12 cellular contexts compared by ENCODE assay signal in genomic region chr2:99101697-99102096, GRCh38. TPM values are rescaled to one million over a fixed set of nuclear protein-coding genes. Genes with fewer than 3 reads are reported as not detected.
DNase-seq lines count a peak whose midpoint lies in the region; ATAC-seq, FAIRE-seq and TF ChIP-seq lines count a peak whose summit lies in the region.
"Had no signal": no experiment of that assay in that cellular context is flagged by ENCODE, and none has a peak within 500 bp of the region (broad histone marks: within the 10 kb centered on the region; RNA-seq: fewer than 3 reads in every experiment).

No MANE protein-coding gene starts in this region.

- H3K27me3 Mint-ChIP-seq in activated T-cell treated with anti-CD3 and anti-CD28 coated beads, Interleukin-2, amount 50 U/mL, for 24 hours = no peaks in the 10 kb centered on the region
- H3K27me3 Mint-ChIP-seq: activated CD4-positive, alpha-beta memory T cell treated with anti-CD3 and anti-CD28 coated beads, Interleukin-2, amount 10 ng/mL, durations not matched to agents 7 days and 5 days had no signal

- H3K27ac ChIP-seq in liver (ENCODE audit: low read depth in 1 of 2, low read length in 2 of 2) = no peak overlapping the region

- TF ChIP-seq CTCF in liver (IDR thresholded peaks at IDR 0.05; ENCODE audit: low read depth, low read length, missing input control) = peak; percentile 20

- peak overlapping the region in 1 of 3 donors; percentile 27 for H3K4me3 ChIP-seq in liver (ENCODE audit: low read depth in 1 of 3, low read length in 3 of 3)

- in situ Hi-C loops in ACHN (cut with HindIII; ENCODE audit: low pct_ligation_motif_present, low pct_unique_long_range_greater_than_20kb, low sequenced_read_pairs) = no loop called here

- H3K27ac Mint-ChIP-seq in activated T-cell treated with anti-CD3 and anti-CD28 coated beads, Interleukin-2, amount 50 U/mL, for 24 hours = no peak overlapping the region
- H3K27ac Mint-ChIP-seq: activated CD4-positive, alpha-beta memory T cell treated with anti-CD3 and anti-CD28 coated beads, Interleukin-2, amount 10 ng/mL, durations not matched to agents 7 days and 5 days had no signal

- no peak overlapping the region for H3K4me3 Mint-ChIP-seq in activated T-cell treated with anti-CD3 and anti-CD28 coated beads, Interleukin-2, amount 50 U/mL, for 24 hours
- H3K4me3 Mint-ChIP-seq: activated CD4-positive, alpha-beta memory T cell treated with anti-CD3 and anti-CD28 coated beads, Interleukin-2, amount 10 ng/mL, durations not matched to agents 7 days and 5 days had no signal

- H3K36me3 ChIP-seq in liver (ENCODE audit: control insufficient read depth in 4 of 4, insufficient read depth in 3 of 4, low read depth in 1 of 4, low read length in 3 of 4) = peaks cover 0 to 2% (median 0%) of the 10 kb centered on the region in 4 donors

- no peak overlapping the region for H3K9ac ChIP-seq in liver (ENCODE audit: low read depth in 1 of 2, low read length in 2 of 2)

- 21% methylated on average over 3 of the region's 3 CpGs for WGBS in liver

- peak; percentile 26 for FAIRE-seq in TTC549 (lab: Jason Lieb, UNC)

- H3K27me3 ChIP-seq in liver (ENCODE audit: control insufficient read depth in 4 of 4, insufficient read depth in 4 of 4, low read length in 3 of 4) = no peaks in the 10 kb centered on the region

- no peaks in the 10 kb centered on the region for H3K9me3 Mint-ChIP-seq in activated T-cell treated with anti-CD3 and anti-CD28 coated beads, Interleukin-2, amount 50 U/mL, for 24 hours
- H3K9me3 Mint-ChIP-seq: activated CD4-positive, alpha-beta memory T cell treated with anti-CD3 and anti-CD28 coated beads, Interleukin-2, amount 10 ng/mL, durations not matched to agents 7 days and 5 days had no signal

- DNase-seq in ACHN = peak; percentile 57
- peak; percentile 32 for DNase-seq in HCEC 1CT
- DNase-seq in NCI-H187 (lab: John Stamatoyannopoulos, UW) = no peak
- DNase-seq in activated T-cell treated with anti-CD3 and anti-CD28 coated beads, Interleukin-2, amount 50 U/mL, for 24 hours = no peak
- DNase-seq in NCI-H82 treated with DMSO at 0.1 percent for 48 hours (lab: John Stamatoyannopoulos, UW; ENCODE audit: unreplicated experiment) = no peak
- DNase-seq: activated CD4-positive, alpha-beta memory T cell treated with anti-CD3 and anti-CD28 coated beads, Interleukin-2, amount 10 ng/mL, durations not matched to agents 7 days and 5 days; RPMI8226; stimulated activated CD4-positive, alpha-beta T cell treated with anti-CD3 and anti-CD28 coated beads, Interleukin-1b, Interleukin-23, amount 100 ng/mL, for 48 hours had no signal

- no peaks in the 10 kb centered on the region for H3K9me3 ChIP-seq in liver (ENCODE audit: control insufficient read depth in 4 of 4, low read length in 3 of 4)
- H3K9me3 ChIP-seq: Caco-2 had no signal

- H3K4me1 Mint-ChIP-seq in activated T-cell treated with anti-CD3 and anti-CD28 coated beads, Interleukin-2, amount 50 U/mL, for 24 hours (ENCODE audit: low read depth) = peaks cover 10% of the 10 kb centered on the region
- H3K4me1 Mint-ChIP-seq: activated CD4-positive, alpha-beta memory T cell treated with anti-CD3 and anti-CD28 coated beads, Interleukin-2, amount 10 ng/mL, durations not matched to agents 7 days and 5 days had no signal

- peak; percentile 38 to 40 for TF ChIP-seq RAD21 in liver (IDR thresholded peaks at IDR 0.05)

- peaks cover 0 to 5% (median 0%) of the 10 kb centered on the region in 4 donors for H3K4me1 ChIP-seq in liver (ENCODE audit: control insufficient read depth in 4 of 4, insufficient read depth in 4 of 4, low read length in 3 of 4)
- H3K4me1 ChIP-seq: Caco-2 had no signal

- no peak for ATAC-seq in HG02973 (IDR thresholded peaks at IDR 0.05; ENCODE audit: unreplicated experiment)

- peaks cover 3% of the 10 kb centered on the region for H3K36me3 Mint-ChIP-seq in activated T-cell treated with anti-CD3 and anti-CD28 coated beads, Interleukin-2, amount 50 U/mL, for 24 hours (ENCODE audit: low read depth)

TF ChIP-seq in liver, 16 proteins besides CTCF, POLR2A, EP300 and RAD21:
- TF ChIP-seq JUND (IDR thresholded peaks at IDR 0.05) (no peak), HNF4A (conservative IDR thresholded peaks at IDR 0.05) (peak; percentile 50 to 55), REST (IDR thresholded peaks at IDR 0.05) (no peak), EGR1 (IDR thresholded peaks at IDR 0.05; ENCODE audit: low read depth in 2 of 2) (no peak), RXRA (IDR thresholded peaks at IDR 0.05) (peak in 1 of 2 donors; percentile 26), TAF1 (conservative IDR thresholded peaks at IDR 0.05) (no peak), NR2F2 (IDR thresholded peaks at IDR 0.05) (no peak), SP1 (IDR thresholded peaks at IDR 0.05) (no peak), YY1 (IDR thresholded peaks at IDR 0.05) (peak; percentile 44), FOXA1 (IDR thresholded peaks at IDR 0.05) (no peak), HNF4G (IDR thresholded peaks at IDR 0.05) (no peak), ZBTB33 (IDR thresholded peaks at IDR 0.05) (no peak), GABPA (IDR thresholded peaks at IDR 0.05 in 1 of 2, conservative IDR thresholded peaks at IDR 0.05 in 1 of 2) (peak in 1 of 2 donors; percentile 22), ATF3 (IDR thresholded peaks at IDR 0.05) (no peak), FOXA2 (IDR thresholded peaks at IDR 0.05) (no peak)
- TF ChIP-seq, protein P1, sequence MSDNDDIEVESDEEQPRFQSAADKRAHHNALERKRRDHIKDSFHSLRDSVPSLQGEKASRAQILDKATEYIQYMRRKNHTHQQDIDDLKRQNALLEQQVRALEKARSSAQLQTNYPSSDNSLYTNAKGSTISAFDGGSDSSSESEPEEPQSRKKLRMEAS (IDR thresholded peaks at IDR 0.05) = no peak
TF ChIP-seq in liver: peak in this region for 4.

RNA-seq across cellular contexts. Expression of gene C2orf15, which starts 39.8 kb away (rescaled TPM):
- total RNA-seq in liver = under 1 TPM; 0.33 to 0.65 TPM
- polyA plus RNA-seq in liver = under 1 TPM; 0.24 to 0.25 TPM

RNA-seq across cellular contexts. Expression of gene TSGA10, which starts 53.0 kb away (rescaled TPM):
- 1 to 10 TPM; 3.5 to 4.4 TPM for total RNA-seq in liver
- 1 to 10 TPM in 1 of 2 donors, under 1 TPM in 1; 0.93 to 4.0 TPM for polyA plus RNA-seq in liver

RNA-seq across cellular contexts. Expression of gene LIPT1, which starts 53.1 kb away (rescaled TPM):
- 1 to 10 TPM; 4.3 to 4.8 TPM for total RNA-seq in liver
- 1 to 10 TPM; 2.3 to 2.6 TPM for polyA plus RNA-seq in liver

Comparison
In these comparisons a context has a peak if more than half of its experiments do, and no peak if none do; other contexts are left out.
1. DNase-seq: peak in ACHN (single experiment) and HCEC 1CT (single experiment); none in NCI-H187 (0 of 2), activated T-cell treated with anti-CD3 and anti-CD28 coated beads, Interleukin-2, amount 50 U/mL, for 24 hours (single experiment) and NCI-H82 treated with DMSO at 0.1 percent for 48 hours (single experiment).